ENCODE assay signal across 8 cellular contexts in genomic region chr4:99894998-99895397, GRCh38. TPM values are rescaled to one million over a fixed set of nuclear protein-coding genes. Genes with fewer than 3 reads are reported as not detected.
DNase-seq lines count a peak whose midpoint lies in the region; ATAC-seq, FAIRE-seq and TF ChIP-seq lines count a peak whose summit lies in the region.

No MANE protein-coding gene starts in this region.

- no peaks in the 10 kb centered on the region for H3K9me3 ChIP-seq in CD8-positive, alpha-beta T cell (ENCODE audit: low read length)
- H3K9me3 ChIP-seq in Peyer's patch (no peaks in the 10 kb centered on the region), pancreas (no peaks in the 10 kb centered on the region)

- H3K27me3 ChIP-seq in CD8-positive, alpha-beta T cell (ENCODE audit: insufficient read depth, low read length) = no peaks in the 10 kb centered on the region
- H3K27me3 ChIP-seq in Peyer's patch (no peaks in the 10 kb centered on the region), pancreas (no peaks in the 10 kb centered on the region)

- H3K4me3 Mint-ChIP-seq in CD8-positive, alpha-beta T cell = peak overlapping the region; percentile 97

- intact Hi-C loops in CD8-positive, alpha-beta T cell (cut with DNase I, micrococcal nuclease) = loop anchor here (1.0 to 10.0 kb wide), 10 partner anchors 51 to 1750 kb away; partner anchors contain the start of genes ADH5 (in 2 of the 2), METAP1 (in 2 of the 2), DNAJB14 (in 1 of the 2) and EIF4E (in 1 of the 2)
- intact Hi-C loops in pancreas (cut with DNase I) = no loop called here

- CTCF ChIA-PET in CD8-positive, alpha-beta T cell (lab: Charles Lee) = interaction anchor here (0.6 to 2.1 kb wide), 6 partner anchors 52 to 890 kb away, joined by 3 to 9 read pairs (median 6); partner anchors contain the start of genes DAPP1 and DNAJB14

- H3K27ac ChIP-seq in CD8-positive, alpha-beta T cell (ENCODE audit: low read depth, low read length) = peak overlapping the region; percentile 62
- H3K27ac ChIP-seq in Peyer's patch (peak overlapping the region; percentile 61 to 91 (median 82)), pancreas (peak overlapping the region in 3 of 4 donors; percentile 22 to 80 (median 64))

- no peak for FAIRE-seq in pancreas (lab: Jason Lieb, UNC)

- peaks cover 28% of the 10 kb centered on the region for H3K36me3 Mint-ChIP-seq in CD8-positive, alpha-beta T cell

- peaks cover 30% of the 10 kb centered on the region for H3K4me1 ChIP-seq in CD8-positive, alpha-beta T cell (ENCODE audit: insufficient read depth, low read length)
- H3K4me1 ChIP-seq in Peyer's patch = peaks cover 0 to 12% (median 5%) of the 10 kb centered on the region in 4 donors
- peaks cover 7 to 17% (median 7%) of the 10 kb centered on the region in 3 donors for H3K4me1 ChIP-seq in pancreas

- ATAC-seq in CD8-positive, alpha-beta T cell = no peak
- no peak for ATAC-seq in pancreas
- ATAC-seq in GM21381 (IDR thresholded peaks at IDR 0.05; ENCODE audit: unreplicated experiment) = no peak
- no peak for ATAC-seq in GM18519 (IDR thresholded peaks at IDR 0.05; ENCODE audit: low FRiP score, unreplicated experiment)

- DNase-seq in CD8-positive, alpha-beta T cell = no peak
- DNase-seq in Peyer's patch (peak; percentile 18 to 47 (median 46)), epithelial cell of proximal tubule (ENCODE audit: low read depth) (no peak), pancreas (peak in 1 of 6 donors; percentile 11), NCI-H2081 treated with DMSO at 0.1 percent for 48 hours (lab: John Stamatoyannopoulos, UW) (no peak), GDM1 (lab: John Stamatoyannopoulos, UW) (no peak)

- H3K27ac Mint-ChIP-seq in CD8-positive, alpha-beta T cell = peak overlapping the region; percentile 94

- H3K27me3 Mint-ChIP-seq in CD8-positive, alpha-beta T cell (ENCODE audit: low read depth) = no peaks in the 10 kb centered on the region

- POLR2A ChIA-PET in CD8-positive, alpha-beta T cell (lab: Charles Lee) = interaction anchor here (0.8 to 2.2 kb wide), 9 partner anchors 10 to 331 kb away, joined by 3 to 23 read pairs (median 7); partner anchors contain the start of genes DAPP1, DNAJB14, H2AZ1 and TRMT10A

- H3K9me3 Mint-ChIP-seq in CD8-positive, alpha-beta T cell = no peaks in the 10 kb centered on the region

- 91 to 93% methylated on average over 16 of the region's 16 CpGs for WGBS in pancreas, 2 donors

- H3K4me1 Mint-ChIP-seq in CD8-positive, alpha-beta T cell (ENCODE audit: low read depth) = peaks cover 46% of the 10 kb centered on the region

- H3K36me3 ChIP-seq in CD8-positive, alpha-beta T cell (ENCODE audit: insufficient read depth, low read length) = no peaks in the 10 kb centered on the region
- no peaks in the 10 kb centered on the region for H3K36me3 ChIP-seq in Peyer's patch
- no peaks in the 10 kb centered on the region for H3K36me3 ChIP-seq in pancreas

- no peak for TF ChIP-seq CTCF in CD8-positive, alpha-beta T cell (IDR thresholded peaks at IDR 0.05)
- TF ChIP-seq CTCF in Peyer's patch (IDR thresholded peaks at IDR 0.05) = no peak
- TF ChIP-seq CTCF in epithelial cell of proximal tubule (conservative IDR thresholded peaks at IDR 0.05; ENCODE audit: low read depth, low read length) = no peak
- TF ChIP-seq CTCF in pancreas (IDR thresholded peaks at IDR 0.05) = no peak

- peak overlapping the region; percentile 68 for H3K4me3 ChIP-seq in CD8-positive, alpha-beta T cell (ENCODE audit: low read depth, low read length)
- peak overlapping the region in 1 of 4 donors; percentile 79 for H3K4me3 ChIP-seq in Peyer's patch
- H3K4me3 ChIP-seq in epithelial cell of proximal tubule (ENCODE audit: low read depth, low read length) = peak overlapping the region; percentile 90
- peak overlapping the region; percentile 10 to 85 (median 70) for H3K4me3 ChIP-seq in pancreas

- no peak for TF ChIP-seq POLR2A in Peyer's patch (IDR thresholded peaks at IDR 0.05)

RNA-seq across cellular contexts. Expression of gene LAMTOR3, which starts 0.8 kb away (rescaled TPM):
- total RNA-seq in CD8-positive, alpha-beta T cell = 10 to 100 TPM; 29.3 to 32.4 TPM
- total RNA-seq in Peyer's patch (10 to 100 TPM; 13.2 to 28.6 (median 21.1) TPM), epithelial cell of proximal tubule (22.2 and 37.0 TPM in 2 replicates), pancreas (10 to 100 TPM in 5 of 6 donors, 1 to 10 TPM in 1; 8.4 to 25.6 (median 15.2) TPM)
- polyA plus RNA-seq in pancreas = 10 to 100 TPM; 26.5 to 38.7 TPM

RNA-seq across cellular contexts. Expression of gene DNAJB14, which starts 51.4 kb away (rescaled TPM):
- total RNA-seq in CD8-positive, alpha-beta T cell = 10 to 100 TPM; 69.5 to 71.8 TPM
- total RNA-seq in Peyer's patch (10 to 100 TPM; 19.8 to 36.5 (median 33.0) TPM), epithelial cell of proximal tubule (14.5 and 15.1 TPM in 2 replicates), pancreas (10 to 100 TPM; 10.1 to 23.7 (median 15.1) TPM)
- polyA plus RNA-seq in pancreas = 1 to 10 TPM; 3.6 to 8.3 TPM

RNA-seq across cellular contexts. Expression of gene H2AZ1, which starts 55.1 kb away (rescaled TPM):
- total RNA-seq in CD8-positive, alpha-beta T cell = 100 to 1,000 TPM in 1 of 2 experiments, 10 to 100 TPM in 1; 99.6 to 103 TPM
- total RNA-seq in Peyer's patch = 100 to 1,000 TPM in 1 of 4 donors, 10 to 100 TPM in 3; 33.7 to 128 (median 81.2) TPM
- 703 and 1,257 TPM in 2 replicates for total RNA-seq in epithelial cell of proximal tubule
- 10 to 100 TPM; 25.1 to 68.3 (median 43.7) TPM for total RNA-seq in pancreas
- 10 to 100 TPM; 33.8 to 91.5 TPM for polyA plus RNA-seq in pancreas

Comparison
In these comparisons a context has a peak if more than half of its experiments do, and no peak if none do; other contexts are left out.
1. DNase-seq: peak in Peyer's patch (3 of 3); none in CD8-positive, alpha-beta T cell (0 of 7), epithelial cell of proximal tubule (single experiment), NCI-H2081 treated with DMSO at 0.1 percent for 48 hours (single experiment) and GDM1 (single experiment).
2. intact Hi-C loops: an anchor here in CD8-positive, alpha-beta T cell (1.0 to 10.0 kb wide); none called in pancreas.
3. Peak in every context shown above with its lines, with median percentiles within 50 percentile points of each other: H3K27ac ChIP-seq.